In the genomic region with DNA sequence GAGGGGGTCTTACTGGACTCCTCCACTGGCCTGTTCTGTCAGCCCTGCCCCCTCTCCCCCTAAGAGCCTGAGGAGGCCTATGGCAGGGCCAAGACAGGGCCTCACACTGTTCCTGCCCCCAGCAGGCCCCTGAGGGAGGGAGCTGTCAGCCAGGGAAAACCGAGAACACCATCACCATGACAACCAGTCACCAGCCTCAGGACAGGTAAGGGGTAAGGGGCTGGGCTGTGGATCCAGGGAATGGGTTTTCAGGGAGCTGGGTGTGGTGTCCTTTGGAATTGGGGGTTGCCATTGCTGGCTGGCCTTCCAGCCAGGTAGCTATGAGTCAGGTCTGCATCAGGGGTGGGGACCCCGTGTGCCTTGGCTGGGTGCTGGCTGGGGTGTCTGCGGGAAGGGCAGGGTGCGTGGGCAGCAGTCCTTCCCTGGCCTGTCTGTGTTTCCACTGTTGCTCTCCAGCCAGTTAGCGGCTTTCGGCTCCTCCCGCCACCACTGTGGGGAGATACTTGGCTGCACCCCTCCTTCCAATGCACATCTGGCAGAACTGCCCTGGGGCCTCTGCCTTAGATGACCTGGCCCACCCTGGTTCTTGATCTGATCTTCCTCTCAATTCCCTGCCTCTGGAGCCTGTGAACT, we compare ENCODE assay signal across 1 cellular context.
TF ChIP-seq lines count a peak whose summit lies in the region.

No MANE protein-coding gene starts in this region.

TF ChIP-seq in HepG2, 621 proteins besides CTCF, POLR2A, EP300 and RAD21:
- TF ChIP-seq, protein P1, sequence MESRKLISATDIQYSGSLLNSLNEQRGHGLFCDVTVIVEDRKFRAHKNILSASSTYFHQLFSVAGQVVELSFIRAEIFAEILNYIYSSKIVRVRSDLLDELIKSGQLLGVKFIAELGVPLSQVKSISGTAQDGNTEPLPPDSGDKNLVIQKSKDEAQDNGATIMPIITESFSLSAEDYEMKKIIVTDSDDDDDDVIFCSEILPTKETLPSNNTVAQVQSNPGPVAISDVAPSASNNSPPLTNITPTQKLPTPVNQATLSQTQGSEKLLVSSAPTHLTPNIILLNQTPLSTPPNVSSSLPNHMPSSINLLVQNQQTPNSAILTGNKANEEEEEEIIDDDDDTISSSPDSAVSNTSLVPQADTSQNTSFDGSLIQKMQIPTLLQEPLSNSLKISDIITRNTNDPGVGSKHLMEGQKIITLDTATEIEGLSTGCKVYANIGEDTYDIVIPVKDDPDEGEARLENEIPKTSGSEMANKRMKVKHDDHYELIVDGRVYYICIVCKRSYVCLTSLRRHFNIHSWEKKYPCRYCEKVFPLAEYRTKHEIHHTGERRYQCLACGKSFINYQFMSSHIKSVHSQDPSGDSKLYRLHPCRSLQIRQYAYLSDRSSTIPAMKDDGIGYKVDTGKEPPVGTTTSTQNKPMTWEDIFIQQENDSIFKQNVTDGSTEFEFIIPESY (CRISPR knock-in tag; IDR thresholded peaks at IDR 0.05): peak; percentile 98
- TF ChIP-seq RBM39 (IDR thresholded peaks at IDR 0.05; ENCODE audit: low read depth, low read length, poor library complexity, severe bottlenecking): no peak
